In the genomic region with DNA sequence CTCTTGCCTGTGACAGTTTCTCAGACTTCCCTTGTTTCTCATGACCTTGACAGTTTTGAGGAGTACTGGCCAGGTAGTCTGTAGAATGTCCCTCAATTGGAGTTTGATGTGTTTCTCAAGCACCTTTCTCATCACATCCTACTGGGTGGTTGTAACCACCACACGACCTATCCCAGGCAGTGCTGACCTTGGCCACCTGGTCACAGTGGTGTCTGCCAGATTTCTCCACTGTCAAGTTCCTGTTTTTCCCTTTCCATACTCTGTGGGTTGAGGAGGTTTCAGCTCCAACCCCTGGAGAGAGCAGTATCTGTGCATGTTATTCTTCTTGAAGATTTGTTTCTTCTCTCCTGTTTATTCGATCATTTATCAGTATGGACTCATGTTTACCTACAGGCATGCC, we compare ENCODE assay signal across 1 cellular context.
TF ChIP-seq lines count a peak whose summit lies in the region.

No MANE protein-coding gene starts in this region.

TF ChIP-seq in endothelial cell of umbilical vein, 7 proteins besides CTCF, POLR2A, EP300 and RAD21:
- TF ChIP-seq, protein P1, sequence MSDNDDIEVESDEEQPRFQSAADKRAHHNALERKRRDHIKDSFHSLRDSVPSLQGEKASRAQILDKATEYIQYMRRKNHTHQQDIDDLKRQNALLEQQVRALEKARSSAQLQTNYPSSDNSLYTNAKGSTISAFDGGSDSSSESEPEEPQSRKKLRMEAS (IDR thresholded peaks at IDR 0.05; ENCODE audit: insufficient read depth, insufficient read length): no peak
- TF ChIP-seq JUN (IDR thresholded peaks at IDR 0.05; ENCODE audit: borderline replicate concordance, insufficient read depth, insufficient read length, low read depth): no peak
- no peak for TF ChIP-seq FOS (IDR thresholded peaks at IDR 0.05; ENCODE audit: borderline replicate concordance, insufficient read depth, low read length)
- no peak for TF ChIP-seq POLR2AphosphoS5 (IDR thresholded peaks at IDR 0.05; ENCODE audit: insufficient read depth, low read depth, low read length)
- no peak for TF ChIP-seq GATA2 (IDR thresholded peaks at IDR 0.05; ENCODE audit: insufficient read depth, insufficient read length, low read depth, low read length)
- no peak for TF ChIP-seq MYC (IDR thresholded peaks at IDR 0.05; ENCODE audit: low read depth, low read length)
- TF ChIP-seq EZH2 (IDR thresholded peaks at IDR 0.05; ENCODE audit: borderline replicate concordance, low read depth, low read length, severe bottlenecking): no peak
